ENCODE assay signal across 1 cellular context in genomic region chr14:36068777-36069534, GRCh38.
TF ChIP-seq lines count a peak whose summit lies in the region.

No MANE protein-coding gene starts in this region.

TF ChIP-seq in K562, 482 proteins besides CTCF, POLR2A, EP300 and RAD21 (continued from another document):
- TF ChIP-seq ZNF318 (IDR thresholded peaks at IDR 0.05; ENCODE audit: borderline replicate concordance in 1 of 2, low read depth in 1 of 2): no peak
